Comparison of ENCODE assay signal across 7 cellular contexts in genomic region chrY:22988727-22989126, GRCh38. TPM values are rescaled to one million over a fixed set of nuclear protein-coding genes. Genes with fewer than 3 reads are reported as not detected.
"Had no signal": no experiment of that assay in that cellular context is flagged by ENCODE, and none has a peak within 500 bp of the region (broad histone marks: within the 10 kb centered on the region; RNA-seq: fewer than 3 reads in every experiment).

No MANE protein-coding gene starts in this region.

RNA-seq across cellular contexts. Expression of gene BPY2, which starts 4.7 kb away (rescaled TPM):
- total RNA-seq: GM23248, GM23338, H1, H4, H7, H9, HFFc6 had no signal
